12 cellular contexts compared by ENCODE assay signal in genomic region chr15:62087671-62088360, GRCh38. TPM values are rescaled to one million over a fixed set of nuclear protein-coding genes. Genes with fewer than 3 reads are reported as not detected.
DNase-seq lines count a peak whose midpoint lies in the region; ATAC-seq and TF ChIP-seq lines count a peak whose summit lies in the region.
"Had no signal": no experiment of that assay in that cellular context is flagged by ENCODE, and none has a peak within 500 bp of the region (broad histone marks: within the 10 kb centered on the region; RNA-seq: fewer than 3 reads in every experiment).

No MANE protein-coding gene starts in this region.

- H3K27me3 Mint-ChIP-seq in activated CD8-positive, alpha-beta T cell treated with anti-CD3 and anti-CD28 coated beads for 36 hours, result peaks cover 3% of the 10 kb centered on the region
- H3K27me3 Mint-ChIP-seq in activated CD8-positive, alpha-beta T cell treated with anti-CD3 and anti-CD28 coated beads, Interleukin-2, amount 10 ng/mL, durations not matched to agents 7 days and 5 days (ENCODE audit: low read depth), result peaks cover 2% of the 10 kb centered on the region
- H3K27me3 Mint-ChIP-seq: activated CD4-positive, alpha-beta T cell treated with anti-CD3 and anti-CD28 coated beads, Interleukin-2, amount 10 ng/mL, durations not matched to agents 7 days and 5 days had no signal

- no peaks in the 10 kb centered on the region for H3K4me1 Mint-ChIP-seq in activated CD8-positive, alpha-beta T cell treated with anti-CD3 and anti-CD28 coated beads for 36 hours (ENCODE audit: low read depth)
- H3K4me1 Mint-ChIP-seq in activated CD8-positive, alpha-beta T cell treated with anti-CD3 and anti-CD28 coated beads, Interleukin-2, amount 10 ng/mL, durations not matched to agents 7 days and 5 days (ENCODE audit: low read depth), result peaks cover 1% of the 10 kb centered on the region
- H3K4me1 Mint-ChIP-seq: activated CD4-positive, alpha-beta T cell treated with anti-CD3 and anti-CD28 coated beads, Interleukin-2, amount 10 ng/mL, durations not matched to agents 7 days and 5 days had no signal

- CTCF ChIA-PET in activated CD8-positive, alpha-beta T cell treated with anti-CD3 and anti-CD28 coated beads for 36 hours (lab: Charles Lee), result interaction anchor here (1.8 kb wide), 1 partner anchor 15 kb away, joined by 9 read pairs; no protein-coding TSS in a partner anchor
- CTCF ChIA-PET in activated CD8-positive, alpha-beta T cell treated with anti-CD3 and anti-CD28 coated beads, Interleukin-2, amount 10 ng/mL, durations not matched to agents 7 days and 5 days (lab: Charles Lee), result interaction anchor here (1.0 to 2.9 kb wide), 4 partner anchors 11 to 35 kb away, joined by 3 to 6 read pairs (median 4); no protein-coding TSS in a partner anchor

- H3K36me3 Mint-ChIP-seq in activated CD8-positive, alpha-beta T cell treated with anti-CD3 and anti-CD28 coated beads for 36 hours (ENCODE audit: low read depth), result no peaks in the 10 kb centered on the region
- no peaks in the 10 kb centered on the region for H3K36me3 Mint-ChIP-seq in activated CD8-positive, alpha-beta T cell treated with anti-CD3 and anti-CD28 coated beads, Interleukin-2, amount 10 ng/mL, durations not matched to agents 7 days and 5 days (ENCODE audit: low read depth)

- intact Hi-C loops in activated CD8-positive, alpha-beta T cell treated with anti-CD3 and anti-CD28 coated beads for 36 hours (cut with micrococcal nuclease), result no loop called here

- peak; percentile 77 for ATAC-seq in activated CD8-positive, alpha-beta T cell treated with anti-CD3 and anti-CD28 coated beads for 36 hours
- no peak for ATAC-seq in activated CD8-positive, alpha-beta T cell treated with anti-CD3 and anti-CD28 coated beads, Interleukin-2, amount 10 ng/mL, durations not matched to agents 7 days and 5 days
- no peak for ATAC-seq in GM21528 (IDR thresholded peaks at IDR 0.05; ENCODE audit: low FRiP score, unreplicated experiment)
- ATAC-seq in HG02623 (IDR thresholded peaks at IDR 0.05; ENCODE audit: unreplicated experiment), result no peak

- in situ Hi-C loops in SK-MEL-5 (cut with HindIII; ENCODE audit: low pct_unique_long_range_greater_than_20kb, low sequenced_read_pairs), result no loop called here

- H3K36me3 ChIP-seq in skeletal muscle tissue (ENCODE audit: control insufficient read depth in 3 of 3, insufficient read depth in 3 of 3, low read length in 3 of 3), result no peaks in the 10 kb centered on the region

- H3K27me3 ChIP-seq in skeletal muscle tissue (ENCODE audit: control insufficient read depth in 3 of 3, insufficient read depth in 3 of 3, low read length in 3 of 3), result no peaks in the 10 kb centered on the region

- H3K4me3 ChIP-seq in fibroblast of the aortic adventitia (ENCODE audit: low read depth, low read length) (no peak overlapping the region), skeletal muscle tissue (ENCODE audit: low read length in 3 of 3) (no peak overlapping the region)

- H3K4me1 ChIP-seq in skeletal muscle tissue (ENCODE audit: control insufficient read depth in 3 of 3, insufficient read depth in 3 of 3, low read length in 3 of 3), result no peaks in the 10 kb centered on the region

- H3K9me3 ChIP-seq in skeletal muscle tissue (ENCODE audit: control insufficient read depth in 3 of 3, low read length in 3 of 3), result no peaks in the 10 kb centered on the region

- peak overlapping the region; percentile 16 for H3K27ac ChIP-seq in skeletal muscle tissue (ENCODE audit: low read depth, low read length)

- no peak for TF ChIP-seq CTCF in activated CD8-positive, alpha-beta T cell treated with anti-CD3 and anti-CD28 coated beads for 36 hours (IDR thresholded peaks at IDR 0.05)
- TF ChIP-seq CTCF in fibroblast of the aortic adventitia (IDR thresholded peaks at IDR 0.05; ENCODE audit: insufficient read depth, low read length), result no peak

- DNase-seq in activated CD8-positive, alpha-beta T cell treated with anti-CD3 and anti-CD28 coated beads for 36 hours, result peak; percentile 12
- DNase-seq in activated CD8-positive, alpha-beta T cell treated with anti-CD3 and anti-CD28 coated beads, Interleukin-2, amount 10 ng/mL, durations not matched to agents 7 days and 5 days, result no peak
- peak; percentile 85 for DNase-seq in SK-MEL-5 (ENCODE audit: low read depth, low spot score)
- DNase-seq in fibroblast of the aortic adventitia (ENCODE audit: low read depth), result peak; percentile 72
- DNase-seq in D341Med (ENCODE audit: low spot score), result no peak
- DNase-seq: activated CD4-positive, alpha-beta T cell treated with anti-CD3 and anti-CD28 coated beads, Interleukin-2, amount 10 ng/mL, durations not matched to agents 7 days and 5 days; NCI-H1105 treated with DMSO at 0.1 percent for 48 hours; SIG-M5 had no signal

- H3K27ac Mint-ChIP-seq in activated CD8-positive, alpha-beta T cell treated with anti-CD3 and anti-CD28 coated beads for 36 hours, result peak overlapping the region; percentile 15
- H3K27ac Mint-ChIP-seq in activated CD8-positive, alpha-beta T cell treated with anti-CD3 and anti-CD28 coated beads, Interleukin-2, amount 10 ng/mL, durations not matched to agents 7 days and 5 days, result no peak overlapping the region
- H3K27ac Mint-ChIP-seq: activated CD4-positive, alpha-beta T cell treated with anti-CD3 and anti-CD28 coated beads, Interleukin-2, amount 10 ng/mL, durations not matched to agents 7 days and 5 days had no signal

- no peak overlapping the region for H3K4me3 Mint-ChIP-seq in activated CD8-positive, alpha-beta T cell treated with anti-CD3 and anti-CD28 coated beads for 36 hours
- H3K4me3 Mint-ChIP-seq in activated CD8-positive, alpha-beta T cell treated with anti-CD3 and anti-CD28 coated beads, Interleukin-2, amount 10 ng/mL, durations not matched to agents 7 days and 5 days, result no peak overlapping the region
- H3K4me3 Mint-ChIP-seq: activated CD4-positive, alpha-beta T cell treated with anti-CD3 and anti-CD28 coated beads, Interleukin-2, amount 10 ng/mL, durations not matched to agents 7 days and 5 days had no signal

- peaks cover 5% of the 10 kb centered on the region for H3K9me3 Mint-ChIP-seq in activated CD8-positive, alpha-beta T cell treated with anti-CD3 and anti-CD28 coated beads for 36 hours
- peaks cover 8% of the 10 kb centered on the region for H3K9me3 Mint-ChIP-seq in activated CD8-positive, alpha-beta T cell treated with anti-CD3 and anti-CD28 coated beads, Interleukin-2, amount 10 ng/mL, durations not matched to agents 7 days and 5 days (ENCODE audit: insufficient read depth)

- H3K9ac ChIP-seq in skeletal muscle tissue (ENCODE audit: low read depth in 1 of 3, low read length in 3 of 3), result no peak overlapping the region

- POLR2A ChIA-PET in activated CD8-positive, alpha-beta T cell treated with anti-CD3 and anti-CD28 coated beads for 36 hours (lab: Charles Lee), result interaction anchor here (0.9 kb wide), 1 partner anchor 11 kb away, joined by 5 read pairs; no protein-coding TSS in a partner anchor
- POLR2A ChIA-PET in activated CD8-positive, alpha-beta T cell treated with anti-CD3 and anti-CD28 coated beads, Interleukin-2, amount 10 ng/mL, durations not matched to agents 7 days and 5 days (lab: Charles Lee), result no interaction called here

RNA-seq across cellular contexts. Expression of gene C2CD4A, which starts 21.0 kb away (rescaled TPM):
- total RNA-seq in activated CD8-positive, alpha-beta T cell treated with anti-CD3 and anti-CD28 coated beads for 36 hours, result 1 to 10 TPM in 1 of 2 experiments, under 1 TPM in 1; 0.67 to 1.0 TPM
- not detected for total RNA-seq in activated CD8-positive, alpha-beta T cell treated with anti-CD3 and anti-CD28 coated beads, Interleukin-2, amount 10 ng/mL, durations not matched to agents 7 days and 5 days
- total RNA-seq in SK-MEL-5 (2014; rRNA removed; shearing (Covaris generic)), result not detected in 2 replicates
- not detected in 2 replicates for polyA plus RNA-seq in SK-MEL-5 (2015; cell fraction: cytosol; rRNA removed)
- polyA plus RNA-seq in SK-MEL-5 (2015; cell fraction: nucleus; rRNA removed), result not detected in 2 replicates
- total RNA-seq in fibroblast of the aortic adventitia (ENCODE audit: low replicate concordance) (not detected in 2 replicates), skeletal muscle tissue (not detected)
- total RNA-seq: activated CD4-positive, alpha-beta T cell treated with anti-CD3 and anti-CD28 coated beads, Interleukin-2, amount 10 ng/mL, durations not matched to agents 7 days and 5 days; fibroblast of lung had no signal
- polyA plus RNA-seq: fibroblast of lung had no signal

RNA-seq across cellular contexts. Expression of gene VPS13C, which starts 27.6 kb away (rescaled TPM):
- total RNA-seq in activated CD8-positive, alpha-beta T cell treated with anti-CD3 and anti-CD28 coated beads for 36 hours, result 10 to 100 TPM; 41.4 to 45.9 TPM
- total RNA-seq in activated CD8-positive, alpha-beta T cell treated with anti-CD3 and anti-CD28 coated beads, Interleukin-2, amount 10 ng/mL, durations not matched to agents 7 days and 5 days, result 10 to 100 TPM; 58.3 to 64.7 TPM
- 30.3 and 31.5 TPM in 2 replicates for total RNA-seq in SK-MEL-5 (2014; rRNA removed; shearing (Covaris generic))
- polyA plus RNA-seq in SK-MEL-5 (2015; cell fraction: cytosol; rRNA removed), result 16.2 and 20.8 TPM in 2 replicates
- polyA plus RNA-seq in SK-MEL-5 (2015; cell fraction: nucleus; rRNA removed), result 116 and 134 TPM in 2 replicates
- 79.8 and 140 TPM in 2 replicates for total RNA-seq in fibroblast of the aortic adventitia (ENCODE audit: low replicate concordance)
- 73.6 TPM for total RNA-seq in skeletal muscle tissue

Comparison
In these comparisons a context has a peak if more than half of its experiments do, and no peak if none do; other contexts are left out.
1. DNase-seq: peak in activated CD8-positive, alpha-beta T cell treated with anti-CD3 and anti-CD28 coated beads for 36 hours (single experiment), SK-MEL-5 (single experiment) and fibroblast of the aortic adventitia (single experiment); none in activated CD8-positive, alpha-beta T cell treated with anti-CD3 and anti-CD28 coated beads, Interleukin-2, amount 10 ng/mL, durations not matched to agents 7 days and 5 days (single experiment) and D341Med (single experiment).